In the genomic region with DNA sequence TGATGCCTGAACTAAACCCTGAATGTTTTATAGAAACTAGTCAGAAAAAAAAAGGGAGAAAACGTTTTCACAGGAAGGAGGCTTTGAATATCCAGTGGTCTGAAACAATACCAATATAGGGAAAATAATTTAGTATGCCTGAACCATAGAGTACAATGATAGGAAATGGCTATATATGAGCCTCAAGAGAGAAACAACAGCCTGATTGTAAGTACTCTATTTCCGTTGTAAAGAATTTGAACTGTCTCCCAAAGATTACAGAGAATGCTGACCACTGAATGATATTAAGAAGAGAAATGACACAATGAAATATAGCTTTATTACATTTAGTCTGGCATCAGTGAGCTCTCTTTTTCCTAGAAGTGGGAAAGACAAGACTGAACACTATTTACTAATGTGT, we compare ENCODE assay signal across 24 cellular contexts. TPM values are rescaled to one million over a fixed set of nuclear protein-coding genes. Genes with fewer than 3 reads are reported as not detected.
"Had no signal": no experiment of that assay in that cellular context is flagged by ENCODE, and none has a peak within 500 bp of the region (broad histone marks: within the 10 kb centered on the region; RNA-seq: fewer than 3 reads in every experiment).

No MANE protein-coding gene starts in this region.

- H3K4me2 ChIP-seq: KMS-11 had no signal

- H3K36me3 Mint-ChIP-seq: IgD-negative memory B cell had no signal

- H3K4me3 ChIP-seq: K562, SJCRH30, SK-N-MC had no signal

- H3K9me3 ChIP-seq: SJCRH30 had no signal

- ATAC-seq: K562 had no signal

- H3K36me3 ChIP-seq: SJCRH30 had no signal

- H3K27ac ChIP-seq: HL-60, KMS-11, SJCRH30, SK-N-MC had no signal

- H3K27me3 ChIP-seq: SJCRH30 had no signal

- DNase-seq: Kasumi-1, MM.1S, NCI-H1092 treated with DMSO at 0.1 percent for 48 hours, NCI-H1436, NCI-H187, NCI-H2029, NCI-H2081 treated with DMSO at 0.1 percent for 48 hours, NCI-H2171, NCI-H226, NCI-H446, NCI-H510A, NCI-H524 treated with DMSO at 0.1 percent for 48 hours, NCI-H69, NCI-H774, RPMI8226, SHP77 treated with DMSO at 0.1 percent for 48 hours, SJCRH30 had no signal

- H3K9me3 Mint-ChIP-seq: IgD-negative memory B cell had no signal

- H3K27ac Mint-ChIP-seq: IgD-negative memory B cell had no signal

- FAIRE-seq: HTR-8/SVneo, K562, RCC 7860 had no signal

- H3K9ac ChIP-seq: KMS-11 had no signal

RNA-seq across cellular contexts. Expression of a gene that starts 28.3 kb away (rescaled TPM):
- total RNA-seq: K562, SJCRH30 had no signal
- polyA plus RNA-seq: IgD-negative memory B cell, K562 had no signal

RNA-seq across cellular contexts. Expression of a gene that starts 35.2 kb away (rescaled TPM):
- total RNA-seq: K562, SJCRH30 had no signal
- polyA plus RNA-seq: IgD-negative memory B cell, K562 had no signal
